ENCODE assay signal across 9 cellular contexts in genomic region chr22:45311033-45311531, GRCh38.
DNase-seq lines count a peak whose midpoint lies in the region; ATAC-seq, FAIRE-seq and TF ChIP-seq lines count a peak whose summit lies in the region.
"Had no signal": no experiment of that assay in that cellular context is flagged by ENCODE, and none has a peak within 500 bp of the region (broad histone marks: within the 10 kb centered on the region; RNA-seq: fewer than 3 reads in every experiment).

No MANE protein-coding gene starts in this region.

- no peak overlapping the region for H3K27ac ChIP-seq in SK-N-MC
- H3K27ac ChIP-seq in rectal smooth muscle tissue (ENCODE audit: low read depth, low read length), result no peak overlapping the region

- H3K4me3 ChIP-seq in GM06990 (replicated peaks; ENCODE audit: low read depth, low read length), result peak overlapping the region; percentile 77
- H3K4me3 ChIP-seq in SK-N-MC, result peak overlapping the region; percentile 82
- H3K4me3 ChIP-seq in fibroblast of mammary gland (ENCODE audit: control insufficient read depth, low read depth, low read length), result peak overlapping the region; percentile 66
- H3K4me3 ChIP-seq in rectal smooth muscle tissue (ENCODE audit: low read length), result peak overlapping the region; percentile 74

- H3K27me3 ChIP-seq in GM06990 (replicated peaks; ENCODE audit: control insufficient read depth, insufficient read depth, low read length) (no peaks in the 10 kb centered on the region), rectal smooth muscle tissue (ENCODE audit: control insufficient read depth, insufficient read depth, low read length) (no peaks in the 10 kb centered on the region)

- TF ChIP-seq CTCF in GM06990 (IDR thresholded peaks at IDR 0.05; ENCODE audit: insufficient read depth, low read length, poor library complexity, severe bottlenecking) (no peak), fibroblast of mammary gland (conservative IDR thresholded peaks at IDR 0.05; ENCODE audit: control insufficient read depth, insufficient read depth, low read depth, low read length) (no peak)

- H3K36me3 ChIP-seq in GM06990 (ENCODE audit: control insufficient read depth, insufficient read depth, low read length) (no peaks in the 10 kb centered on the region), SK-N-MC (ENCODE audit: insufficient read depth, low read length) (no peaks in the 10 kb centered on the region), rectal smooth muscle tissue (ENCODE audit: control insufficient read depth, insufficient read depth, low read length) (no peaks in the 10 kb centered on the region)

- peak overlapping the region; percentile 85 for H3K9ac ChIP-seq in SK-N-MC (ENCODE audit: insufficient read length)
- no peak overlapping the region for H3K9ac ChIP-seq in rectal smooth muscle tissue (ENCODE audit: low read length)

- H3K4me1 ChIP-seq in rectal smooth muscle tissue (ENCODE audit: control insufficient read depth, insufficient read depth, low read length), result no peaks in the 10 kb centered on the region

- no peak for ATAC-seq in GM19035 (IDR thresholded peaks at IDR 0.05; ENCODE audit: unreplicated experiment)
- ATAC-seq in HG02981 (IDR thresholded peaks at IDR 0.05; ENCODE audit: unreplicated experiment), result no peak
- no peak for ATAC-seq in GM21423 (IDR thresholded peaks at IDR 0.05; ENCODE audit: unreplicated experiment)

- DNase-seq in GM06990 (ENCODE audit: extremely low read depth, insufficient read length) (no peak), SK-N-MC (ENCODE audit: low read depth, low spot score) (no peak), fibroblast of mammary gland (ENCODE audit: low read depth) (no peak), RCC 7860 (ENCODE audit: low spot score) (no peak)
- DNase-seq: NCI-H510A had no signal

- no peaks in the 10 kb centered on the region for H3K9me3 ChIP-seq in SK-N-MC (ENCODE audit: low read depth, low read length)

- no peak for FAIRE-seq in RCC 7860 (lab: Jason Lieb, UNC)
